ENCODE assay signal across 26 cellular contexts in genomic region chr12:131597327-131597726, GRCh38.
"Had no signal": no experiment of that assay in that cellular context is flagged by ENCODE, and none has a peak within 500 bp of the region (broad histone marks: within the 10 kb centered on the region; RNA-seq: fewer than 3 reads in every experiment).

No MANE protein-coding gene starts in this region.

- H3K4me2 ChIP-seq: hepatocyte had no signal

- H3K4me3 ChIP-seq: hepatocyte, left ventricle myocardium inferior, lung, right atrium auricular region, right lobe of liver, skin epidermis, stomach, testis, thyroid gland, transverse colon, upper lobe of left lung, vagina had no signal

- H3K9me3 Mint-ChIP-seq: mesothelial cell of epicardium, natural killer cell, nephron progenitor cell had no signal

- H3K27ac Mint-ChIP-seq: mesothelial cell of epicardium; naive B cell; natural killer cell; nephron progenitor cell; stimulated activated naive B cell treated with anti-CD40 and anti-IgM and Interleukin-4, amounts not matched to agents 10 μg/mL and 1 μg/mL and 100 μg/mL, for 72 hours had no signal

- H3K36me3 Mint-ChIP-seq: mesothelial cell of epicardium; naive B cell; natural killer cell; stimulated activated naive B cell treated with anti-CD40 and anti-IgM and Interleukin-4, amounts not matched to agents 10 μg/mL and 1 μg/mL and 100 μg/mL, for 72 hours had no signal

- H2AFZ ChIP-seq: hepatocyte, parathyroid adenoma had no signal

- H3K9me3 ChIP-seq: left ventricle myocardium inferior, right atrium auricular region, right lobe of liver, stomach, testis, thyroid gland, transverse colon, upper lobe of left lung, vagina had no signal

- H3K9ac ChIP-seq: parathyroid adenoma had no signal

- DNase-seq: islet precursor cell; left ventricle myocardium inferior; mesendoderm; naive B cell; natural killer cell; nephron progenitor cell; nucleus accumbens; right lobe of liver; stimulated activated CD4-positive, alpha-beta T cell treated with anti-CD3 and anti-CD28 coated beads, Interleukin-12 subunit alpha, Interleukin-12 subunit beta, amount 100 ng/mL, for 4 hours; stimulated activated CD4-positive, alpha-beta T cell treated with anti-CD3 and anti-CD28 coated beads, Interleukin-15, amount 100 ng/mL, for 24 hours; stimulated activated CD4-positive, alpha-beta T cell treated with anti-CD3 and anti-CD28 coated beads, Interleukin-2, amount 100 ng/mL, for 24 hours; stimulated activated CD4-positive, alpha-beta T cell treated with anti-CD3 and anti-CD28 coated beads, Interleukin-4, amount 100 ng/mL, for 1 hour; stimulated activated naive B cell treated with anti-CD40 and anti-IgM and Interleukin-4, amounts not matched to agents 10 μg/mL and 1 μg/mL and 100 μg/mL, for 72 hours; stimulated activated naive CD8-positive, alpha-beta T cell treated with anti-CD3 and anti-CD28 coated beads, Interleukin-15, Interleukin-2, amounts not matched to agents 100 U/mL and 50 U/mL, for 24 hours; stomach; testis; thyroid gland; transverse colon; upper lobe of left lung had no signal

- H3K4me1 Mint-ChIP-seq: mesothelial cell of epicardium had no signal

- H3K4me3 Mint-ChIP-seq: mesothelial cell of epicardium; naive B cell; natural killer cell; nephron progenitor cell; stimulated activated naive B cell treated with anti-CD40 and anti-IgM and Interleukin-4, amounts not matched to agents 10 μg/mL and 1 μg/mL and 100 μg/mL, for 72 hours had no signal

- H3K27me3 ChIP-seq: hepatocyte, right atrium auricular region, right lobe of liver, testis, thyroid gland, transverse colon, upper lobe of left lung, vagina had no signal

- H3K27ac ChIP-seq: hepatocyte, left ventricle myocardium inferior, parathyroid adenoma, right atrium auricular region, right lobe of liver, skin epidermis, stomach, testis, thyroid gland, transverse colon, upper lobe of left lung, vagina had no signal

- H3K4me1 ChIP-seq: left ventricle myocardium inferior, parathyroid adenoma, right atrium auricular region, right lobe of liver, stomach, testis, transverse colon, upper lobe of left lung, vagina had no signal

- H3K36me3 ChIP-seq: left ventricle myocardium inferior, right atrium auricular region, right lobe of liver, stomach, thyroid gland, transverse colon, upper lobe of left lung, vagina had no signal
